8 cellular contexts compared by ENCODE assay signal in genomic region chr18:48445540-48445939, GRCh38. TPM values are rescaled to one million over a fixed set of nuclear protein-coding genes. Genes with fewer than 3 reads are reported as not detected.
DNase-seq lines count a peak whose midpoint lies in the region; ATAC-seq and TF ChIP-seq lines count a peak whose summit lies in the region.

No MANE protein-coding gene starts in this region.

- no peak overlapping the region for H3K4me3 Mint-ChIP-seq in CD8-positive, alpha-beta memory T cell

- no peaks in the 10 kb centered on the region for H3K36me3 ChIP-seq in CD8-positive, alpha-beta memory T cell (ENCODE audit: insufficient read depth, low read length)
- H3K36me3 ChIP-seq in psoas muscle (ENCODE audit: insufficient read depth in 1 of 2, low read depth in 1 of 2) (no peaks in the 10 kb centered on the region), vagina (no peaks in the 10 kb centered on the region)

- no peak overlapping the region for H3K27ac ChIP-seq in CD8-positive, alpha-beta memory T cell (ENCODE audit: low read depth, low read length)
- no peak overlapping the region for H3K27ac ChIP-seq in psoas muscle
- no peak overlapping the region for H3K27ac ChIP-seq in vagina

- TF ChIP-seq CTCF in psoas muscle (IDR thresholded peaks at IDR 0.05), result peak; percentile 68
- peak; percentile 45 to 66 (median 58) for TF ChIP-seq CTCF in vagina (IDR thresholded peaks at IDR 0.05)

- peaks cover 5 to 10% (median 10%) of the 10 kb centered on the region in 3 donors for H3K4me1 Mint-ChIP-seq in CD8-positive, alpha-beta memory T cell

- CTCF ChIA-PET in CD8-positive, alpha-beta memory T cell (lab: Charles Lee), result interaction anchor here (0.6 to 2.3 kb wide), 10 partner anchors 9 to 1002 kb away, joined by 3 to 12 read pairs (median 4); no protein-coding TSS in a partner anchor

- H3K27ac Mint-ChIP-seq in CD8-positive, alpha-beta memory T cell, result no peak overlapping the region

- intact Hi-C loops in head of caudate nucleus (cut with DNase I) (loop anchor here (5.0 kb wide), 1 partner anchor 413 kb away; no protein-coding TSS in a partner anchor), psoas muscle (cut with DNase I) (loop anchor here (5.0 to 10.0 kb wide), 3 partner anchors 98 to 671 kb away; no protein-coding TSS in a partner anchor), vagina (cut with DNase I) (loop anchor here (5.0 kb wide), 1 partner anchor 413 kb away; no protein-coding TSS in a partner anchor)

- no peak overlapping the region for H3K4me3 ChIP-seq in CD8-positive, alpha-beta memory T cell (ENCODE audit: low read length)
- H3K4me3 ChIP-seq in psoas muscle (no peak overlapping the region), vagina (no peak overlapping the region)

- no peaks in the 10 kb centered on the region for H3K9me3 Mint-ChIP-seq in CD8-positive, alpha-beta memory T cell

- no peak for TF ChIP-seq POLR2A in vagina (IDR thresholded peaks at IDR 0.05)

- no peaks in the 10 kb centered on the region for H3K36me3 Mint-ChIP-seq in CD8-positive, alpha-beta memory T cell

- peak; percentile 30 to 67 (median 31) for DNase-seq in CD8-positive, alpha-beta memory T cell
- DNase-seq in MV-4-11 (lab: John Stamatoyannopoulos, UW), result peak; percentile 86
- peak; percentile 90 for DNase-seq in SIG-M5 treated with dmso at 0.1 percent for 504 hours (lab: John Stamatoyannopoulos, UW; ENCODE audit: unreplicated experiment)
- DNase-seq in activated effector memory CD4-positive, alpha-beta T cell treated with anti-CD3 and anti-CD28 coated beads, Interleukin-2, amount 50 U/mL, for 16 hours, result peak; percentile 88
- DNase-seq in head of caudate nucleus, result peak in 41 of 42 donors; percentile 43 to 87 (median 68)
- DNase-seq in psoas muscle, result peak; percentile 68 to 72
- DNase-seq in vagina (ENCODE audit: extremely low spot score in 2 of 2), result no peak

- no peaks in the 10 kb centered on the region for H3K9me3 ChIP-seq in CD8-positive, alpha-beta memory T cell (ENCODE audit: low read length)
- no peaks in the 10 kb centered on the region for H3K9me3 ChIP-seq in psoas muscle
- no peaks in the 10 kb centered on the region for H3K9me3 ChIP-seq in vagina

- WGBS in psoas muscle, 3 donors, result 95 to 99% (median 95%) methylated on average over 3 of the region's 3 CpGs

- POLR2A ChIA-PET in CD8-positive, alpha-beta memory T cell (lab: Charles Lee), result no interaction called here

- H3K4me1 ChIP-seq in CD8-positive, alpha-beta memory T cell (ENCODE audit: insufficient read depth, low read length), result no peaks in the 10 kb centered on the region
- H3K4me1 ChIP-seq in psoas muscle (peaks cover 20% of the 10 kb centered on the region), vagina (peaks cover 32% of the 10 kb centered on the region)

- no peaks in the 10 kb centered on the region for H3K27me3 ChIP-seq in CD8-positive, alpha-beta memory T cell (ENCODE audit: insufficient read depth, low read length, poor library complexity, severe bottlenecking)
- H3K27me3 ChIP-seq in psoas muscle (ENCODE audit: insufficient read depth in 3 of 3, low read length in 2 of 3), result peaks cover 0 to 2% (median 0%) of the 10 kb centered on the region in 3 donors
- H3K27me3 ChIP-seq in vagina, result no peaks in the 10 kb centered on the region

- H3K27me3 Mint-ChIP-seq in CD8-positive, alpha-beta memory T cell, result peaks cover 14 to 42% of the 10 kb centered on the region in 2 donors

- peak; percentile 65 for ATAC-seq in GM21447 (IDR thresholded peaks at IDR 0.05; ENCODE audit: unreplicated experiment)
- ATAC-seq in psoas muscle, result peak; percentile 59 to 81 (median 70)

RNA-seq across cellular contexts. Expression of gene ZBTB7C, which starts 36.4 kb away (rescaled TPM):
- under 1 TPM in 1 of 2 experiments, not detected in 1; 0.13 TPM for total RNA-seq in CD8-positive, alpha-beta memory T cell
- not detected for polyA plus RNA-seq in CD8-positive, alpha-beta memory T cell
- 1 to 10 TPM in 2 of 4 donors, under 1 TPM in 2; 0.78 to 2.9 (median 1.6) TPM for total RNA-seq in psoas muscle
- under 1 TPM; 0.34 to 0.78 (median 0.52) TPM for polyA plus RNA-seq in psoas muscle
- total RNA-seq in vagina, result 40.5 TPM

Comparison
In these comparisons a context has a peak if more than half of its experiments do, and no peak if none do; other contexts are left out.
1. DNase-seq: peak in CD8-positive, alpha-beta memory T cell (5 of 5), MV-4-11 (single experiment), SIG-M5 treated with dmso at 0.1 percent for 504 hours (single experiment), activated effector memory CD4-positive, alpha-beta T cell treated with anti-CD3 and anti-CD28 coated beads, Interleukin-2, amount 50 U/mL, for 16 hours (single experiment), head of caudate nucleus (41 of 42) and psoas muscle (2 of 2); none in vagina (0 of 2).
2. RNA of gene ZBTB7C, which starts 36.4 kb away (total RNA-seq): 40.5 TPM in vagina (single experiment); 0.78 to 2.9 TPM in psoas muscle and 0.13 TPM in CD8-positive, alpha-beta memory T cell; every median in the first group is over 10 times any median in the second.